Comparison of ENCODE assay signal across 19 cellular contexts in the genomic region with DNA sequence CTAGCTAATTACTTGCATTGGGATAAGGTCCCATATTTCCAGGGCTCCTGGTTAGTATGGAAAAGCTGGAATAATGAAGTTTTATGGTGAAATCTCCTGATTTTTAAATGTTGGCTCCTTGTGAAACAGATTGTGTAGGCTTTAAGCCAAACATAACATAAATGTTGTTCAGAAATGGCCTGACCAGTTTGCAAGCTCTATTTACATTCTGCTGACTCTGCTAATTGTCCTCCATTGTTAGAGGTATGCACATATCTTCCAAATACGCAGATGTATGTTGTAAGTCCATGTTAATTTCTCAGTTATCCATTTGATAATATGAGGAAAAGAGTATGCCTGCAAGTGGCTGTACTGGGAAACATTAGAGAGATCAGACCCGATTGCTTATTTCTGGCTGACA. TPM values are rescaled to one million over a fixed set of nuclear protein-coding genes. Genes with fewer than 3 reads are reported as not detected.
DNase-seq lines count a peak whose midpoint lies in the region; ATAC-seq, FAIRE-seq and TF ChIP-seq lines count a peak whose summit lies in the region.
"Had no signal": no experiment of that assay in that cellular context is flagged by ENCODE, and none has a peak within 500 bp of the region (broad histone marks: within the 10 kb centered on the region; RNA-seq: fewer than 3 reads in every experiment).

No MANE protein-coding gene starts in this region.

- WGBS in A549 (ENCODE audit: missing lambda C conversion rate) = 75% methylated on average over 2 of the region's 2 CpGs

- H3K4me3 Mint-ChIP-seq in mesothelial cell of epicardium = no peak overlapping the region
- H3K4me3 Mint-ChIP-seq: CD4-positive, alpha-beta memory T cell; H9 had no signal

- no peak for ATAC-seq in A549
- ATAC-seq: HCT116 had no signal

- no peak overlapping the region for H3K27ac Mint-ChIP-seq in mesothelial cell of epicardium
- H3K27ac Mint-ChIP-seq: CD4-positive, alpha-beta memory T cell; H9 had no signal

- H4K20me1 ChIP-seq in OCI-LY1 (ENCODE audit: insufficient read depth, low read length) = no peaks in the 10 kb centered on the region

- H3K9me3 Mint-ChIP-seq in mesothelial cell of epicardium = peaks cover 4% of the 10 kb centered on the region
- H3K9me3 Mint-ChIP-seq: H9 had no signal

- H3K9me2 ChIP-seq in OCI-LY1 (ENCODE audit: low read depth, low read length) = no peaks in the 10 kb centered on the region

- H3K4me1 ChIP-seq in A549 (no peaks in the 10 kb centered on the region), OCI-LY1 (ENCODE audit: insufficient read depth, low read length, severe bottlenecking) (peaks cover 27% of the 10 kb centered on the region), adipocyte (ENCODE audit: control insufficient read depth, insufficient read depth, low read length) (peaks cover 3% of the 10 kb centered on the region)

- no peaks in the 10 kb centered on the region for H3K4me1 Mint-ChIP-seq in mesothelial cell of epicardium
- H3K4me1 Mint-ChIP-seq: CD4-positive, alpha-beta memory T cell; H9 had no signal

- TF ChIP-seq EP300 in A549 (IDR thresholded peaks at IDR 0.05) = no peak

- H3K4me2 ChIP-seq in A549 = no peak overlapping the region
- H3K4me2 ChIP-seq in OCI-LY1 (ENCODE audit: low read length) = no peak overlapping the region

- H3K36me3 ChIP-seq in OCI-LY1 (ENCODE audit: insufficient read depth, low read length) (no peaks in the 10 kb centered on the region), adipocyte (ENCODE audit: control insufficient read depth, insufficient read depth, low read length, severe bottlenecking) (no peaks in the 10 kb centered on the region)

- no peak for FAIRE-seq in A549 (lab: Jason Lieb, UNC)
- FAIRE-seq: GM19239 had no signal

- H3K27me3 Mint-ChIP-seq in mesothelial cell of epicardium (ENCODE audit: low read depth) = peaks cover 3% of the 10 kb centered on the region
- H3K27me3 Mint-ChIP-seq: CD4-positive, alpha-beta memory T cell had no signal

- H3K4me3 ChIP-seq in A549 = no peak overlapping the region
- H3K4me3 ChIP-seq in OCI-LY1 (ENCODE audit: low read depth, low read length, poor library complexity, severe bottlenecking) = no peak overlapping the region
- no peak overlapping the region for H3K4me3 ChIP-seq in adipocyte (ENCODE audit: low read length)
- H3K4me3 ChIP-seq: GM23248 had no signal

- H2AFZ ChIP-seq in OCI-LY1 (ENCODE audit: low read length) = no peak overlapping the region
- H2AFZ ChIP-seq: GM23248 had no signal

- H3K79me2 ChIP-seq in OCI-LY1 (ENCODE audit: insufficient read depth, low read length) = no peaks in the 10 kb centered on the region

- no peak for TF ChIP-seq CTCF in A549 (IDR thresholded peaks at IDR 0.05)
- TF ChIP-seq CTCF in OCI-LY1 (IDR thresholded peaks at IDR 0.05; ENCODE audit: low read length) = no peak
- no peak for TF ChIP-seq CTCF in mesothelial cell of epicardium (IDR thresholded peaks at IDR 0.05; ENCODE audit: unreplicated experiment)
- no peak for TF ChIP-seq CTCF in GM10266 (IDR thresholded peaks at IDR 0.05; ENCODE audit: control insufficient read depth, insufficient read depth, low read depth, missing control alignments)

- H3K9ac ChIP-seq in OCI-LY1 (ENCODE audit: low read length) (no peak overlapping the region), adipocyte (ENCODE audit: low read length) (no peak overlapping the region)
- H3K9ac ChIP-seq: GM23248 had no signal

- no peaks in the 10 kb centered on the region for H3K36me3 Mint-ChIP-seq in mesothelial cell of epicardium
- H3K36me3 Mint-ChIP-seq: CD4-positive, alpha-beta memory T cell had no signal

- CTCF ChIA-PET in A549 (lab: Yijun Ruan, JAX) = interaction anchor here (1.0 to 2.5 kb wide), 7 partner anchors 9 to 287 kb away, joined by 3 to 10 read pairs (median 3); no protein-coding TSS in a partner anchor

- TF ChIP-seq RAD21 in A549 (conservative IDR thresholded peaks at IDR 0.05 in 1 of 2, IDR thresholded peaks at IDR 0.05 in 1 of 2) = no peak

- H3F3A ChIP-seq in OCI-LY1 (ENCODE audit: insufficient read depth, low read length) = no peaks in the 10 kb centered on the region

- H3K9me3 ChIP-seq in A549 (no peaks in the 10 kb centered on the region), OCI-LY1 (ENCODE audit: low read length) (no peaks in the 10 kb centered on the region), adipocyte (ENCODE audit: control insufficient read depth, low read length) (no peaks in the 10 kb centered on the region)

- no peak overlapping the region for H3K27ac ChIP-seq in A549
- peak overlapping the region; percentile 38 for H3K27ac ChIP-seq in OCI-LY1 (ENCODE audit: low read depth, low read length, poor library complexity, severe bottlenecking)
- H3K27ac ChIP-seq: GM23248 had no signal

- no peak for TF ChIP-seq POLR2A in A549 (IDR thresholded peaks at IDR 0.05; ENCODE audit: low read length)

- DNase-seq in A549 (ENCODE audit: low read depth in 1 of 2, low spot score in 1 of 2) (no peak), adipocyte (ENCODE audit: low read depth) (peak; percentile 14), fibroblast of peridontal ligament (ENCODE audit: extremely low read depth) (peak; percentile 5), mesothelial cell of epicardium (ENCODE audit: low spot score in 2 of 2, unreplicated experiment in 2 of 2) (no peak), HT-29 (ENCODE audit: low spot score) (no peak), GM10266 (ENCODE audit: extremely low spot score) (no peak)
- DNase-seq: 8988T; C1 segment of cervical spinal cord; Calu3; CD4-positive, alpha-beta memory T cell; COR-L47; DMS53; DMS79 treated with DMSO at 0.1 percent for 48 hours; GF-D8; GM23248; H9 had no signal

- POLR2A ChIA-PET in A549 (lab: Yijun Ruan, JAX) = no interaction called here

- H3K27me3 ChIP-seq in OCI-LY1 (ENCODE audit: insufficient read depth, low read length) (no peaks in the 10 kb centered on the region), adipocyte (replicated peaks; ENCODE audit: control insufficient read depth, insufficient read depth, low read length) (no peaks in the 10 kb centered on the region)

TF ChIP-seq in A549, 52 proteins besides CTCF, POLR2A, EP300 and RAD21:
- no peak for TF ChIP-seq CBX2 (IDR thresholded peaks at IDR 0.05; ENCODE audit: borderline replicate concordance, low read depth)
- peak; percentile 89 for TF ChIP-seq MAFK (IDR thresholded peaks at IDR 0.05; ENCODE audit: partially characterized antibody)

RNA-seq across cellular contexts. Expression of gene WDR17, which starts 11.9 kb away (rescaled TPM):
- 7.5 and 9.0 TPM in 2 replicates for polyA plus RNA-seq in A549 (2011; rRNA removed)
- polyA plus RNA-seq in A549 (2012; cell fraction: cytosol; rRNA removed) = 2.0 and 2.9 TPM in 2 replicates
- polyA plus RNA-seq in A549 (2012; cell fraction: nucleus; rRNA removed) = 2.1 and 2.3 TPM in 2 replicates
- polyA plus RNA-seq in A549 (2017; fragmentation: RNase III; extraction: RNeasy Plus Mini Kit Qiagen cat#74134 plus additional on column Dnase treatment) = 2.1 to 2.4 TPM (median 2.1 TPM) in 3 replicates
- 3.8 and 4.8 TPM in 2 replicates for polyA minus RNA-seq in A549 (2011; rRNA and poly(A)+ RNA removed)
- total RNA-seq in mesothelial cell of epicardium = 2.4 to 2.7 TPM (median 2.7 TPM) in 3 replicates
- total RNA-seq in HT-29 (2014; rRNA removed; shearing (Covaris generic)) = not detected in 2 replicates

Comparison
In these comparisons a context has a peak if more than half of its experiments do, and no peak if none do; other contexts are left out.
1. DNase-seq: peak in adipocyte (single experiment) and fibroblast of peridontal ligament (single experiment); none in A549 (0 of 2), mesothelial cell of epicardium (0 of 2), HT-29 (single experiment) and GM10266 (single experiment).